Comparison of ENCODE assay signal across 8 cellular contexts in the genomic region with DNA sequence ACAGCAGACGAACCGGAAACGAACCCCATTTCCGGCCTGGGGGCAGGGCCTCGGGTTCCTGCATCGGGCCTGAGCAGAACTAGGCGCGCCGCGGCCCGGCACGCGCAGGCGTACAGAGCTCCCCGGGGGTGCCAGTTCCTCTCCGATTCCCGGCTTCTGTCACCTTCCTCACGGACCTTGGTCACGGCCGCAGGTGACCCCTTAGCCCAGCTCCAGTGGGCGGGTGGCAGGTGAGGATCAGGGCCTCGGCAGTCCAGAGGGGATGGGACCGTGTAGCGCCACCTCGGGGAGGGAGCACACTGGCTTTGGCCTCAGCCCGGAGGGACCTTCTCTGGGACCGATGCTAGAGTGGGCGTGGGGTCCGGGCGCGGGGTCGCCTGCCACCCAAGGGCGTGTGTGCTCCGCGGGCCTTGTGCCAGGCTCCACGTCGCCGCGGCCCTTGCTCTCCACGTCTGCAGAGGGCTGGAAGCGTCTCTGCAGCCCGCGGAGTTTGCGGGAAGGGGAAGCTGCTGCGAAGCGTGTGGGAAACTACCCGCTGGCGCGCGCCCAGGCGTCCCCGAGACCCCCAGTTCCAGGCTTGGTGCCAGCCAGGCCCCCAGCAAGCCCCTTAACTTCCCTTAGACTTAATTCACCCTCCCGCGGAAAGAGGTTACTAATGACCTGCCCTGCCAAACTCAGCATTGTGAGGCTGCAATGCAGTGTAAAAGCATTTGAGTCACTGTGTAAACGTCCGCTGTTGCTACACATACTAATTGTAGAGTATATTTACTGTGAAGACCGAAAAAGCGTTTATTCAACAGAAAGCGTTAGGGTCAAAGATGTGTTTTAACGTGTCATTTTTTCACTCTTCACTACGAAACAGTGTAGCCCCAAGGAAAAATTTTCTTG. TPM values are rescaled to one million over a fixed set of nuclear protein-coding genes. Genes with fewer than 3 reads are reported as not detected.
DNase-seq lines count a peak whose midpoint lies in the region; ATAC-seq and TF ChIP-seq lines count a peak whose summit lies in the region.

A gene (plus strand): TSS at position 48 of the 888 bp plus-strand sequence. CDS start 7,930 bp downstream, outside the sequence.

- peak within 1 kb of the TSS; percentile 97 for H3K4me3 ChIP-seq in epithelial cell of proximal tubule (ENCODE audit: low read depth, low read length)
- peak within 1 kb of the TSS; percentile 90 to 94 for H3K4me3 ChIP-seq in mucosa of rectum (ENCODE audit: low read length in 2 of 2)

- H3K36me3 Mint-ChIP-seq in Calu3 (ENCODE audit: insufficient read depth, unreplicated experiment), result peaks cover 45% of the 10 kb centered on the region

- CTCF ChIA-PET in Calu3 (lab: Charles Lee), result interaction anchor here (0.6 to 1.0 kb wide), 2 partner anchors 20 to 23 kb away, joined by 4 to 8 read pairs; no protein-coding TSS in a partner anchor

- H3K36me3 ChIP-seq in mucosa of rectum (ENCODE audit: control insufficient read depth in 2 of 2, insufficient read depth in 2 of 2, low read length in 2 of 2), result peaks cover 0 to 2% of the 10 kb centered on the region in 2 donors

- no peaks in the 10 kb centered on the region for H3K9me3 ChIP-seq in mucosa of rectum (ENCODE audit: control insufficient read depth in 2 of 2, low read length in 2 of 2)

- peak; percentile 68 for ATAC-seq in GM19468 (IDR thresholded peaks at IDR 0.05; ENCODE audit: extremely low read depth, unreplicated experiment)

- peak within 1 kb of the TSS; percentile 81 to 86 for H3K9ac ChIP-seq in mucosa of rectum (ENCODE audit: low read depth in 1 of 2, low read length in 2 of 2)

- H3K4me1 ChIP-seq in mucosa of rectum (ENCODE audit: control insufficient read depth in 2 of 2, insufficient read depth in 2 of 2, low read length in 2 of 2), result peaks cover 23 to 24% of the 10 kb centered on the region in 2 donors

- H3K27me3 Mint-ChIP-seq in Calu3 (ENCODE audit: unreplicated experiment), result no peaks in the 10 kb centered on the region

- TF ChIP-seq CTCF in Calu3 (IDR thresholded peaks at IDR 0.05; ENCODE audit: unreplicated experiment) (no peak), epithelial cell of proximal tubule (conservative IDR thresholded peaks at IDR 0.05; ENCODE audit: low read depth, low read length) (peak; percentile 53)

- H3K27me3 ChIP-seq in mucosa of rectum (ENCODE audit: control insufficient read depth in 2 of 2, insufficient read depth in 2 of 2, low read length in 2 of 2), result no peaks in the 10 kb centered on the region

- no TSS peak for BruUV-seq in Calu3 (replicated peaks; lab: Mats Ljungman, UMichigan)

- DNase-seq in Calu3 (peak; percentile 95), HT-29 (ENCODE audit: low spot score) (peak; percentile 96), OCI-M1 (lab: John Stamatoyannopoulos, UW) (peak; percentile 95), activated T-cell treated with anti-CD3 and anti-CD28 coated beads for 4 hours (peak; percentile 92), epithelial cell of proximal tubule (ENCODE audit: low read depth) (no peak)
- peak; percentile 81 to 84 for DNase-seq in stimulated activated CD8-positive, alpha-beta memory T cell treated with anti-CD3 and anti-CD28 coated beads, Interleukin-7, amount 100 ng/mL, for 1 hour (ENCODE audit: low read depth in 2 of 2)

- H3K9me3 Mint-ChIP-seq in Calu3 (ENCODE audit: low read depth, unreplicated experiment), result no peaks in the 10 kb centered on the region

- intact Hi-C loops in Calu3 (cut with micrococcal nuclease; ENCODE audit: unreplicated experiment), result loop anchor here (2.0 kb wide), 1 partner anchor 77 kb away; no protein-coding TSS in a partner anchor

- peak within 1 kb of the TSS; percentile 96 for H3K4me3 Mint-ChIP-seq in Calu3 (ENCODE audit: low read depth, unreplicated experiment)

- H3K27ac Mint-ChIP-seq in Calu3 (ENCODE audit: unreplicated experiment), result peak within 1 kb of the TSS; percentile 92

- peaks cover 15% of the 10 kb centered on the region for H3K4me1 Mint-ChIP-seq in Calu3 (ENCODE audit: low read depth, unreplicated experiment)

- peak within 1 kb of the TSS; percentile 90 to 91 for H3K27ac ChIP-seq in mucosa of rectum (ENCODE audit: low read depth in 2 of 2, low read length in 2 of 2)

RNA-seq across cellular contexts. Expression of the gene that starts here (rescaled TPM):
- total RNA-seq in Calu3 (2022), result 77.0 and 88.5 TPM in 2 replicates
- 77.7 and 86.8 TPM in 2 replicates for total RNA-seq in HT-29 (2014; rRNA removed; shearing (Covaris generic))
- 55.1 and 77.4 TPM in 2 replicates for total RNA-seq in epithelial cell of proximal tubule
